Comparison of ENCODE assay signal across 9 cellular contexts in the genomic region with DNA sequence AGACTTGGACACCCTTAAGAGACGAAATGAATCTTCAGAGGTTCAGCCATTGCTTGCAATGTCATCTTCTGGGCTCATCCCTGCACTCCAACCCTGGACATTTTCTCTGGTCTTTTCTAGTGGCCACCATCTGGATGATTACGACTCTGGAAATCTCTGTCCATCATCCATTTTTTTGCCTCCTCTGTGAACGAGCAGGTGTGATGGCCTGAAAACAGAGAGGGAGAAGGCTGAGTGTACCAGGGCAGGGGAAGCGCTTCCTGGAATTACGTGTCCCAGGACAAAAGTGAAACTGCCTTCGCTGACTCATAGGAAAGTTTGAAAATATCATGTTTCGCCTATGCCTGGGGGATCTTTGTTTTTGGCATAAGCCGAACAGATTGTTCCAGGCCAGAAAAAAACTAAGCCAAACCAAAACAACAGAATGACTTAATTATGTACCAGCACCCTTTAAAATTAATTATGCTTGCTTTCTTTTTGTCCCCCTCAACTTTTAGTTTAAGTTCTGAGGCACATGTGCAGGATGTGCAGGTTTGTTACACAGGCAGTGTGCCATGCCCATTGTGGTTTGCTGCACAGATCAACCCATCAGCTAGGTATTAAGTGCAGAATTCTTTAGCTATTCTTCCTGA. TPM values are rescaled to one million over a fixed set of nuclear protein-coding genes. Genes with fewer than 3 reads are reported as not detected.
DNase-seq lines count a peak whose midpoint lies in the region; ATAC-seq lines count a peak whose summit lies in the region.
"Had no signal": no experiment of that assay in that cellular context is flagged by ENCODE, and none has a peak within 500 bp of the region (broad histone marks: within the 10 kb centered on the region; RNA-seq: fewer than 3 reads in every experiment).

No MANE protein-coding gene starts in this region.

- 28% methylated on average over 8 of the region's 8 CpGs for WGBS in right cardiac atrium

- H3K9me3 Mint-ChIP-seq in activated naive CD4-positive, alpha-beta T cell treated with anti-CD3 and anti-CD28 coated beads, Interleukin-2, amount 50 U/mL, for 72 hours = peaks cover 0 to 9% of the 10 kb centered on the region in 2 donors
- H3K9me3 Mint-ChIP-seq: activated naive CD4-positive, alpha-beta T cell treated with anti-CD3 and anti-CD28 coated beads, Interleukin-2, amount 50 U/mL, for 24 hours had no signal

- ATAC-seq in activated CD4-positive, CD25-positive, alpha-beta regulatory T cell treated with anti-CD3 and anti-CD28 coated beads, Interleukin-2, amount 50 U/mL, for 24 hours = peak; percentile 71 to 72
- peak; percentile 94 to 95 for ATAC-seq in activated naive CD4-positive, alpha-beta T cell treated with anti-CD3 and anti-CD28 coated beads, Interleukin-2, amount 50 U/mL, for 72 hours
- peak; percentile 93 to 94 for ATAC-seq in right cardiac atrium
- no peak for ATAC-seq in GM19455 (IDR thresholded peaks at IDR 0.05; ENCODE audit: unreplicated experiment)

- intact Hi-C loops in right cardiac atrium (cut with DNase I) = no loop called here

- DNase-seq in activated CD4-positive, CD25-positive, alpha-beta regulatory T cell (lab: John Stamatoyannopoulos, UW) = no peak
- DNase-seq in M059J (ENCODE audit: low read depth) (peak; percentile 96), right cardiac atrium (peak in 2 of 3 donors; percentile 40 to 58), NCI-H1092 (lab: John Stamatoyannopoulos, UW) (no peak)
- peak; percentile 51 to 68 for DNase-seq in activated naive CD4-positive, alpha-beta T cell treated with anti-CD3 and anti-CD28 coated beads, Interleukin-2, amount 50 U/mL, for 72 hours (ENCODE audit: low spot score in 2 of 2)
- peak; percentile 11 to 42 for DNase-seq in stimulated activated CD4-positive, alpha-beta T cell treated with anti-CD3 and anti-CD28 coated beads, Interleukin-4, amount 100 ng/mL, for 4 hours

- H3K27ac ChIP-seq in right cardiac atrium (ENCODE audit: low read length) = peak overlapping the region; percentile 80

- no peaks in the 10 kb centered on the region for H3K27me3 ChIP-seq in right cardiac atrium (ENCODE audit: control insufficient read depth, insufficient read depth)

- H3K9me3 ChIP-seq in right cardiac atrium (ENCODE audit: control insufficient read depth, low read length) = peaks cover 8% of the 10 kb centered on the region

- peaks cover 9% of the 10 kb centered on the region for H3K4me1 ChIP-seq in right cardiac atrium (ENCODE audit: control insufficient read depth, insufficient read depth, low read length)

- peak overlapping the region; percentile 20 for H3K4me3 ChIP-seq in right cardiac atrium (ENCODE audit: low read length)

- peak overlapping the region in 1 of 2 donors; percentile 17 for H3K27ac Mint-ChIP-seq in activated naive CD4-positive, alpha-beta T cell treated with anti-CD3 and anti-CD28 coated beads, Interleukin-2, amount 50 U/mL, for 72 hours
- H3K27ac Mint-ChIP-seq: activated naive CD4-positive, alpha-beta T cell treated with anti-CD3 and anti-CD28 coated beads, Interleukin-2, amount 50 U/mL, for 24 hours had no signal

- H3K36me3 Mint-ChIP-seq in activated naive CD4-positive, alpha-beta T cell treated with anti-CD3 and anti-CD28 coated beads, Interleukin-2, amount 50 U/mL, for 72 hours = peaks cover under 1 to 25% of the 10 kb centered on the region in 2 donors

RNA-seq across cellular contexts. Expression of a gene that starts 31.9 kb away (rescaled TPM):
- 0.49 and 1.9 TPM in 2 replicates for total RNA-seq in M059J (2014; rRNA removed; shearing (Covaris generic))
- total RNA-seq in activated naive CD4-positive, alpha-beta T cell treated with anti-CD3 and anti-CD28 coated beads, Interleukin-2, amount 50 U/mL, for 72 hours = 1 to 10 TPM; 5.6 TPM
- total RNA-seq in right cardiac atrium = 1 to 10 TPM; 2.2 to 2.7 (median 2.4) TPM
- polyA plus RNA-seq in right cardiac atrium = 1.3 TPM

Comparison
In these comparisons a context has a peak if more than half of its experiments do, and no peak if none do; other contexts are left out.
1. DNase-seq: peak in M059J (single experiment), activated naive CD4-positive, alpha-beta T cell treated with anti-CD3 and anti-CD28 coated beads, Interleukin-2, amount 50 U/mL, for 72 hours (2 of 2), right cardiac atrium (2 of 3) and stimulated activated CD4-positive, alpha-beta T cell treated with anti-CD3 and anti-CD28 coated beads, Interleukin-4, amount 100 ng/mL, for 4 hours (2 of 2); none in activated CD4-positive, CD25-positive, alpha-beta regulatory T cell (0 of 4) and NCI-H1092 (single experiment).